In genomic region chr7:158535079-158535478, GRCh38 we compare ENCODE assay signal across 25 cellular contexts. TPM values are rescaled to one million over a fixed set of nuclear protein-coding genes. Genes with fewer than 3 reads are reported as not detected.
A peak's percentile ranks its signal among the peaks of the same experiment; 100 is the strongest.
DNase-seq lines count a peak whose midpoint lies in the region; ATAC-seq and TF ChIP-seq lines count a peak whose summit lies in the region.
"Had no signal": no experiment of that assay in that cellular context is flagged by ENCODE, and none has a peak within 500 bp of the region (broad histone marks: within the 10 kb centered on the region; RNA-seq: fewer than 3 reads in every experiment).

No MANE protein-coding gene starts in this region.

- intact Hi-C loops in stomach (cut with DNase I; ENCODE audit: low total_unique reads): no loop called here

- TF ChIP-seq CTCF in HEK293 (tag by site-specific recombination; IDR thresholded peaks at IDR 0.05): no peak
- TF ChIP-seq CTCF in OCI-LY1 (IDR thresholded peaks at IDR 0.05; ENCODE audit: low read length): no peak
- TF ChIP-seq CTCF in endothelial cell (IDR thresholded peaks at IDR 0.05; ENCODE audit: unreplicated experiment): no peak
- TF ChIP-seq CTCF in stomach (IDR thresholded peaks at IDR 0.05): no peak

- peaks cover 19% of the 10 kb centered on the region for H3K36me3 Mint-ChIP-seq in endothelial cell (ENCODE audit: low read depth, unreplicated experiment)
- H3K36me3 Mint-ChIP-seq: CD14-positive monocyte; CD4-positive, alpha-beta memory T cell; CD4-positive, CD25-positive, alpha-beta regulatory T cell; CD8-positive, alpha-beta memory T cell had no signal

- H3K27ac Mint-ChIP-seq in endothelial cell (ENCODE audit: unreplicated experiment): no peak overlapping the region
- H3K27ac Mint-ChIP-seq: B cell; CD4-positive, CD25-positive, alpha-beta regulatory T cell; CD8-positive, alpha-beta memory T cell had no signal

- H3K27me3 ChIP-seq in OCI-LY1 (ENCODE audit: insufficient read depth, low read length) (no peaks in the 10 kb centered on the region), stomach (peaks cover 0 to 14% (median 0%) of the 10 kb centered on the region in 3 donors)

- H3K9ac ChIP-seq in OCI-LY1 (ENCODE audit: low read length): no peak overlapping the region

- WGBS in stomach, 5 donors: 37 to 58% (median 48%) methylated on average over 4 of the region's 4 CpGs

- DNase-seq in endothelial cell (ENCODE audit: low spot score): no peak
- peak; percentile 70 for DNase-seq in stomach
- DNase-seq in SIG-M5 treated with dmso at 0.1 percent for 504 hours (lab: John Stamatoyannopoulos, UW; ENCODE audit: unreplicated experiment): no peak
- DNase-seq in AG20443 (ENCODE audit: low spot score): no peak
- DNase-seq in DMS79 (lab: John Stamatoyannopoulos, UW): no peak
- DNase-seq: 8988T; ACHN; AML-193; C1 segment of cervical spinal cord; CD4-positive, alpha-beta memory T cell; CD4-positive, CD25-positive, alpha-beta regulatory T cell; CD8-positive, alpha-beta memory T cell; COR-L47; DMS 273 treated with DMSO at 0.1 percent for 48 hours; DMS153; DND-41; EL; GDM1 had no signal

- no peak for ATAC-seq in HG03457 (IDR thresholded peaks at IDR 0.05; ENCODE audit: unreplicated experiment)
- ATAC-seq: GM12878 had no signal

- peak overlapping the region; percentile 67 for H3K4me3 Mint-ChIP-seq in endothelial cell (ENCODE audit: unreplicated experiment)
- H3K4me3 Mint-ChIP-seq: B cell; CD14-positive monocyte; CD4-positive, alpha-beta memory T cell; CD4-positive, CD25-positive, alpha-beta regulatory T cell; CD8-positive, alpha-beta memory T cell had no signal

- peaks cover 35% of the 10 kb centered on the region for H3K9me3 Mint-ChIP-seq in endothelial cell (ENCODE audit: unreplicated experiment)

- H3K27ac ChIP-seq in HEK293 (ENCODE audit: extremely low read depth, low read depth, low read length) (no peak overlapping the region), OCI-LY1 (ENCODE audit: low read depth, low read length, poor library complexity, severe bottlenecking) (peak overlapping the region; percentile 39), stomach (peak overlapping the region in 1 of 5 donors; percentile 39)

- POLR2A ChIA-PET in HEK293 (lab: Yijun Ruan, JAX): no interaction called here

- TF ChIP-seq EP300 in stomach (IDR thresholded peaks at IDR 0.05): no peak

- no peak overlapping the region for H3K4me2 ChIP-seq in OCI-LY1 (ENCODE audit: low read length)

- CTCF ChIA-PET in HEK293 (lab: Yijun Ruan, JAX): no interaction called here

- peaks cover 6% of the 10 kb centered on the region for H3K27me3 Mint-ChIP-seq in endothelial cell (ENCODE audit: unreplicated experiment)
- H3K27me3 Mint-ChIP-seq: CD4-positive, CD25-positive, alpha-beta regulatory T cell had no signal

- H3F3A ChIP-seq in OCI-LY1 (ENCODE audit: insufficient read depth, low read length): peaks cover 11% of the 10 kb centered on the region; the same call in 1 of the 2 replicates

- no peaks in the 10 kb centered on the region for H3K4me1 Mint-ChIP-seq in endothelial cell (ENCODE audit: unreplicated experiment)
- H3K4me1 Mint-ChIP-seq: CD4-positive, alpha-beta memory T cell; CD4-positive, CD25-positive, alpha-beta regulatory T cell; CD8-positive, alpha-beta memory T cell had no signal

- no peaks in the 10 kb centered on the region for H3K9me2 ChIP-seq in OCI-LY1 (ENCODE audit: low read depth, low read length)

- no peak overlapping the region for H3K4me3 ChIP-seq in HEK293 (ENCODE audit: low read depth, low read length)
- H3K4me3 ChIP-seq in OCI-LY1 (ENCODE audit: low read depth, low read length, poor library complexity, severe bottlenecking): no peak overlapping the region
- no peak overlapping the region for H3K4me3 ChIP-seq in stomach
- H3K4me3 ChIP-seq: GM12878 had no signal

- no peaks in the 10 kb centered on the region for H4K20me1 ChIP-seq in OCI-LY1 (ENCODE audit: insufficient read depth, low read length)

- H3K36me3 ChIP-seq in HEK293 (ENCODE audit: control insufficient read depth in 2 of 2, insufficient read depth in 1 of 2, low read length in 2 of 2): no peaks in the 10 kb centered on the region
- H3K36me3 ChIP-seq in OCI-LY1 (ENCODE audit: insufficient read depth, low read length): no peaks in the 10 kb centered on the region
- H3K36me3 ChIP-seq in stomach: peaks cover 0 to 8% (median 0%) of the 10 kb centered on the region in 4 donors

- no peak overlapping the region for H2AFZ ChIP-seq in OCI-LY1 (ENCODE audit: low read length)

- H3K9me3 ChIP-seq in HEK293 (ENCODE audit: control insufficient read depth, insufficient read depth, low read depth, low read length) (no peaks in the 10 kb centered on the region), OCI-LY1 (ENCODE audit: low read length) (peaks cover 7% of the 10 kb centered on the region), stomach (no peaks in the 10 kb centered on the region)

- TF ChIP-seq POLR2A in stomach (IDR thresholded peaks at IDR 0.05): no peak

- H3K4me1 ChIP-seq in HEK293 (ENCODE audit: control insufficient read depth, insufficient read depth, low read length) (no peaks in the 10 kb centered on the region), OCI-LY1 (ENCODE audit: insufficient read depth, low read length, severe bottlenecking) (peaks cover 80% of the 10 kb centered on the region), stomach (peaks cover 0 to 29% (median 4%) of the 10 kb centered on the region in 4 donors)

- no peaks in the 10 kb centered on the region for H3K79me2 ChIP-seq in OCI-LY1 (ENCODE audit: insufficient read depth, low read length)

TF ChIP-seq in HEK293, 187 proteins besides CTCF, POLR2A, EP300 and RAD21:
- TF ChIP-seq ZNF350 (tag by site-specific recombination; IDR thresholded peaks at IDR 0.05) (no peak), GLI2 (tag by site-specific recombination; IDR thresholded peaks at IDR 0.05; ENCODE audit: borderline replicate concordance, low read depth) (no peak), SETDB1 (IDR thresholded peaks at IDR 0.05; ENCODE audit: insufficient read length, low read length) (peak; percentile 90), PATZ1 (tag by site-specific recombination; IDR thresholded peaks at IDR 0.05) (no peak), TRIM28 (IDR thresholded peaks at IDR 0.05; ENCODE audit: borderline replicate concordance, low read length) (peak; percentile 67; the same call in 1 of the 2 replicates), ZNF585B (tag by site-specific recombination; IDR thresholded peaks at IDR 0.05) (no peak)

RNA-seq across cellular contexts. Expression of gene PTPRN2, which starts 52.5 kb away (rescaled TPM):
- 0.18 TPM for total RNA-seq in endothelial cell (ENCODE audit: unreplicated experiment)
- total RNA-seq in stomach: 100 to 1,000 TPM in 1 of 5 donors, 10 to 100 TPM in 4; 35.8 to 136 (median 66.3) TPM
- polyA plus RNA-seq in stomach: 10 to 100 TPM in 1 of 3 donors, 1 to 10 TPM in 2; 4.9 to 10.8 (median 9.0) TPM
- total RNA-seq: G401, GM12878 had no signal

Comparison
In these comparisons a context has a peak if more than half of its experiments do, and no peak if none do; other contexts are left out.
1. RNA of gene PTPRN2, which starts 52.5 kb away (total RNA-seq): 35.8 to 136 TPM in stomach; 0.18 TPM in endothelial cell (single experiment); every median in the first group is over 10 times any median in the second.